27 cellular contexts compared by ENCODE assay signal in the genomic region with DNA sequence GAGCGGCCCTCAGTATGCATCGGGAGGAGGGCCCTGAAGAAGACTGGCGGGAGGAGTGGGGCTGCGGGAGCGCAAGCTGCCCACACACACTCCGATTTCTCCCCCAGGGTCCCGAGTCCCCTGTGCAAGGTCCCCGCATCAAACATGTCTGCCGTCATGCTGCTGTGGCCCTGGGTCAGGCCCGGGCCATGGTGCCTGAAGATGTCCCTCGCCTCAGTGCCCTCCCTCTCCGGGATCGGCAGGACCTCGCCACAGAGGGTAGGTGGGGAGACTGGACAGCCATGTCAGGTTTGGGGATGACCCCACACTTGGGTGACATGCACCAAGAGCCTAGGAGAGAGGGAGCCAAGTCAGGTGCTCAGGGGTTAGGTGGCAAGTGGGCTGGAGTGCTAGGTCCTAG. TPM values are rescaled to one million over a fixed set of nuclear protein-coding genes. Genes with fewer than 3 reads are reported as not detected.
DNase-seq lines count a peak whose midpoint lies in the region; ATAC-seq, FAIRE-seq and TF ChIP-seq lines count a peak whose summit lies in the region.
"Had no signal": no experiment of that assay in that cellular context is flagged by ENCODE, and none has a peak within 500 bp of the region (broad histone marks: within the 10 kb centered on the region; RNA-seq: fewer than 3 reads in every experiment).

No MANE protein-coding gene starts in this region.

- FAIRE-seq in kidney (lab: Jason Lieb, UNC) = no peak
- FAIRE-seq: G401.6, GM12892, GM18507, HTR-8/SVneo had no signal

- H3K9ac ChIP-seq in kidney (ENCODE audit: low read length in 2 of 2) = no peak overlapping the region

- TF ChIP-seq CTCF in heart left ventricle (IDR thresholded peaks at IDR 0.05) (no peak), Caco-2 (IDR thresholded peaks at IDR 0.05; ENCODE audit: insufficient read depth in 1 of 2, low read depth in 1 of 2, low read length in 1 of 2, severe bottlenecking in 1 of 2, unreplicated experiment in 1 of 2) (no peak), kidney (IDR thresholded peaks at IDR 0.05; ENCODE audit: borderline replicate concordance, extremely low read depth, insufficient read depth) (no peak)

- TSS peak; percentile 0 for BruUV-seq in Caco-2 (replicated peaks; lab: Mats Ljungman, UMichigan)

- H3K36me3 ChIP-seq in heart left ventricle (peaks cover 8 to 79% (median 68%) of the 10 kb centered on the region in 9 donors), Caco-2 (ENCODE audit: control insufficient read depth, insufficient read depth, low read length) (peaks cover 4% of the 10 kb centered on the region), kidney (ENCODE audit: control insufficient read depth in 1 of 2, insufficient read depth in 2 of 2, low read length in 2 of 2) (peaks cover 38 to 62% of the 10 kb centered on the region in 2 donors)

- H3K36me3 Mint-ChIP-seq in Caco-2 (ENCODE audit: insufficient read depth, unreplicated experiment) = peaks cover 74% of the 10 kb centered on the region
- peaks cover 60 to 64% of the 10 kb centered on the region in 2 donors for H3K36me3 Mint-ChIP-seq in stimulated activated naive B cell treated with anti-CD40 and anti-IgM and Interleukin-4, amounts not matched to agents 10 μg/mL and 1 μg/mL and 100 μg/mL, for 72 hours

- no peaks in the 10 kb centered on the region for H3K27me3 ChIP-seq in heart left ventricle
- H3K27me3 ChIP-seq in Caco-2 (replicated peaks; ENCODE audit: control insufficient read depth, insufficient read depth, low read length) = no peaks in the 10 kb centered on the region
- H3K27me3 ChIP-seq: Peyer's patch had no signal

- TF ChIP-seq POLR2A in heart left ventricle (IDR thresholded peaks at IDR 0.05) = no peak

- no peaks in the 10 kb centered on the region for H3K9me3 Mint-ChIP-seq in Caco-2 (ENCODE audit: unreplicated experiment)
- no peaks in the 10 kb centered on the region for H3K9me3 Mint-ChIP-seq in stimulated activated naive B cell treated with anti-CD40 and anti-IgM and Interleukin-4, amounts not matched to agents 10 μg/mL and 1 μg/mL and 100 μg/mL, for 72 hours
- H3K9me3 Mint-ChIP-seq: CD8-positive, alpha-beta T cell; GM23338 had no signal

- WGBS in heart left ventricle, 4 donors = 91 to 96% (median 95%) methylated on average over 5 to 14 of the region's 14 CpGs

- H3K9me3 ChIP-seq in heart left ventricle (no peaks in the 10 kb centered on the region), Caco-2 (no peaks in the 10 kb centered on the region), kidney (ENCODE audit: control insufficient read depth in 1 of 2, low read length in 2 of 2) (no peaks in the 10 kb centered on the region)
- H3K9me3 ChIP-seq: HAP-1, Peyer's patch had no signal

- no peak overlapping the region for H3K4me3 Mint-ChIP-seq in Caco-2 (ENCODE audit: unreplicated experiment)
- H3K4me3 Mint-ChIP-seq in stimulated activated naive B cell treated with anti-CD40 and anti-IgM and Interleukin-4, amounts not matched to agents 10 μg/mL and 1 μg/mL and 100 μg/mL, for 72 hours = no peak overlapping the region
- H3K4me3 Mint-ChIP-seq: CD8-positive, alpha-beta T cell; GM23338 had no signal

- POLR2A ChIA-PET in Caco-2 (lab: Charles Lee) = no interaction called here

- H3K27ac Mint-ChIP-seq in Caco-2 (ENCODE audit: unreplicated experiment) = peak overlapping the region; percentile 55
- peak overlapping the region; percentile 76 for H3K27ac Mint-ChIP-seq in stimulated activated naive B cell treated with anti-CD40 and anti-IgM and Interleukin-4, amounts not matched to agents 10 μg/mL and 1 μg/mL and 100 μg/mL, for 72 hours
- H3K27ac Mint-ChIP-seq: CD8-positive, alpha-beta T cell had no signal

- CTCF ChIA-PET in Caco-2 (lab: Charles Lee) = no interaction called here

- no peak overlapping the region for H3K27ac ChIP-seq in heart left ventricle
- no peak overlapping the region for H3K27ac ChIP-seq in kidney (ENCODE audit: low read depth in 2 of 2, low read length in 2 of 2)
- H3K27ac ChIP-seq: Peyer's patch had no signal

- no peaks in the 10 kb centered on the region for H3K27me3 Mint-ChIP-seq in Caco-2 (ENCODE audit: insufficient read depth, unreplicated experiment)
- H3K27me3 Mint-ChIP-seq in stimulated activated naive B cell treated with anti-CD40 and anti-IgM and Interleukin-4, amounts not matched to agents 10 μg/mL and 1 μg/mL and 100 μg/mL, for 72 hours = no peaks in the 10 kb centered on the region

- H3K4me1 ChIP-seq in heart left ventricle (peaks cover 0 to 25% (median 11%) of the 10 kb centered on the region in 12 donors), Caco-2 (no peaks in the 10 kb centered on the region), kidney (ENCODE audit: control insufficient read depth in 1 of 2, insufficient read depth in 1 of 2, low read depth in 1 of 2, low read length in 2 of 2) (peaks cover 0 to 8% of the 10 kb centered on the region in 2 donors)
- H3K4me1 ChIP-seq: HAP-1 had no signal

- H3K4me3 ChIP-seq in heart left ventricle (no peak overlapping the region), Caco-2 (ENCODE audit: low read depth, low read length) (no peak overlapping the region), kidney (ENCODE audit: low read length in 2 of 2) (no peak overlapping the region)
- H3K4me3 ChIP-seq: GM23338, HAP-1, Peyer's patch had no signal

- peaks cover 7% of the 10 kb centered on the region for H3K4me1 Mint-ChIP-seq in Caco-2 (ENCODE audit: low read depth, unreplicated experiment)
- peaks cover 23 to 48% of the 10 kb centered on the region in 2 donors for H3K4me1 Mint-ChIP-seq in stimulated activated naive B cell treated with anti-CD40 and anti-IgM and Interleukin-4, amounts not matched to agents 10 μg/mL and 1 μg/mL and 100 μg/mL, for 72 hours

- intact Hi-C loops in Right ventricle myocardium inferior (cut with DNase I) = no loop called here
- intact Hi-C loops in heart left ventricle (cut with DNase I) = no loop called here
- intact Hi-C loops in Caco-2 (cut with micrococcal nuclease; ENCODE audit: unreplicated experiment) = no loop called here
- intact Hi-C loops in kidney (cut with DNase I) = no loop called here

- ATAC-seq in Right ventricle myocardium inferior = no peak
- no peak for ATAC-seq in heart left ventricle
- ATAC-seq in stimulated activated naive B cell treated with anti-CD40 and anti-IgM and Interleukin-4, amounts not matched to agents 10 μg/mL and 1 μg/mL and 100 μg/mL, for 72 hours (replicated peaks) = no peak
- no peak for ATAC-seq in HG02885 (IDR thresholded peaks at IDR 0.05; ENCODE audit: poor library complexity, unreplicated experiment)
- ATAC-seq: CD8-positive, alpha-beta T cell; GM23338 had no signal

- peak; percentile 37 for DNase-seq in Right ventricle myocardium inferior (ENCODE audit: missing footprints)
- no peak for DNase-seq in heart left ventricle
- DNase-seq in Caco-2 = no peak
- DNase-seq in kidney = peak; percentile 37
- DNase-seq in stimulated activated naive B cell treated with anti-CD40 and anti-IgM and Interleukin-4, amounts not matched to agents 10 μg/mL and 1 μg/mL and 100 μg/mL, for 72 hours = no peak
- DNase-seq in DMS79 (lab: John Stamatoyannopoulos, UW) = no peak
- DNase-seq: Calu3; CD8-positive, alpha-beta T cell; DMS153; IMR-90; MV-4-11; NCI-H1105 treated with DMSO at 0.1 percent for 48 hours; NCI-H2081; NCI-H2171 treated with DMSO at 0.1 percent for 48 hours; NCI-H524 treated with DMSO at 0.1 percent for 48 hours; NCI-H82; Peyer's patch; Right ventricle myocardium superior had no signal

RNA-seq across cellular contexts. Expression of a gene that starts 4.7 kb away (rescaled TPM):
- total RNA-seq in Right ventricle myocardium inferior = 12.7 TPM
- total RNA-seq in heart left ventricle = 10 to 100 TPM; 11.3 to 24.5 (median 15.7) TPM
- polyA plus RNA-seq in heart left ventricle = 10 to 100 TPM; 13.9 to 15.8 TPM
- 54.2 and 62.6 TPM in 2 replicates for total RNA-seq in Caco-2 (2022)
- total RNA-seq in kidney = 40.8 TPM
- 14.8 TPM for polyA plus RNA-seq in kidney (ENCODE audit: insufficient read depth, low read depth, low replicate concordance)

RNA-seq across cellular contexts. Expression of a gene that starts 18.1 kb away (rescaled TPM):
- total RNA-seq in Right ventricle myocardium inferior = not detected
- total RNA-seq in heart left ventricle = under 1 TPM in 1 of 9 donors, not detected in 8; 0.24 TPM
- polyA plus RNA-seq in heart left ventricle = not detected
- not detected in 2 replicates for total RNA-seq in Caco-2 (2022)
- 1.8 TPM for total RNA-seq in kidney
- not detected for polyA plus RNA-seq in kidney (ENCODE audit: insufficient read depth, low read depth, low replicate concordance)
- total RNA-seq: Calu3, GM23338, IMR-90, Right ventricle myocardium superior, SK-MEL-5 had no signal
- polyA plus RNA-seq: BJ, IMR-90 had no signal

RNA-seq across cellular contexts. Expression of a gene that starts 19.8 kb away (rescaled TPM):
- total RNA-seq in Right ventricle myocardium inferior (5.1 TPM), heart left ventricle (10 to 100 TPM in 1 of 9 donors, 1 to 10 TPM in 7, under 1 TPM in 1; 0.74 to 25.2 (median 3.6) TPM), Caco-2 (2022) (10.1 and 11.3 TPM in 2 replicates), kidney (22.3 TPM)
- polyA plus RNA-seq in heart left ventricle (10 to 100 TPM in 1 of 2 donors, 1 to 10 TPM in 1; 3.4 to 10.8 TPM), kidney (ENCODE audit: insufficient read depth, low read depth, low replicate concordance) (26.0 TPM)

RNA-seq across cellular contexts. Expression of a gene that starts 22.8 kb away (rescaled TPM):
- 19.5 TPM for total RNA-seq in Right ventricle myocardium inferior
- 10 to 100 TPM; 14.3 to 32.8 (median 20.9) TPM for total RNA-seq in heart left ventricle
- polyA plus RNA-seq in heart left ventricle = 10 to 100 TPM in 1 of 2 donors, 1 to 10 TPM in 1; 7.2 to 27.1 TPM
- total RNA-seq in Caco-2 (2022) = 21.3 and 24.6 TPM in 2 replicates
- total RNA-seq in kidney = 27.4 TPM
- polyA plus RNA-seq in kidney (ENCODE audit: insufficient read depth, low read depth, low replicate concordance) = 47.7 TPM

RNA-seq across cellular contexts. Expression of a gene that starts 23.0 kb away (rescaled TPM):
- 44.7 TPM for total RNA-seq in Right ventricle myocardium inferior
- total RNA-seq in heart left ventricle = 10 to 100 TPM; 25.2 to 69.0 (median 40.9) TPM
- 10 to 100 TPM; 52.6 to 95.1 TPM for polyA plus RNA-seq in heart left ventricle
- total RNA-seq in Caco-2 (2022) = 70.2 and 70.5 TPM in 2 replicates
- 84.0 TPM for total RNA-seq in kidney
- polyA plus RNA-seq in kidney (ENCODE audit: insufficient read depth, low read depth, low replicate concordance) = 185 TPM

Comparison
In these comparisons a context has a peak if more than half of its experiments do, and no peak if none do; other contexts are left out.
1. DNase-seq: peak in Right ventricle myocardium inferior (single experiment) and kidney (single experiment); none in heart left ventricle (0 of 5), Caco-2 (0 of 2), stimulated activated naive B cell treated with anti-CD40 and anti-IgM and Interleukin-4, amounts not matched to agents 10 μg/mL and 1 μg/mL and 100 μg/mL, for 72 hours (single experiment) and DMS79 (single experiment).